ENCODE assay signal across 23 cellular contexts in the genomic region with DNA sequence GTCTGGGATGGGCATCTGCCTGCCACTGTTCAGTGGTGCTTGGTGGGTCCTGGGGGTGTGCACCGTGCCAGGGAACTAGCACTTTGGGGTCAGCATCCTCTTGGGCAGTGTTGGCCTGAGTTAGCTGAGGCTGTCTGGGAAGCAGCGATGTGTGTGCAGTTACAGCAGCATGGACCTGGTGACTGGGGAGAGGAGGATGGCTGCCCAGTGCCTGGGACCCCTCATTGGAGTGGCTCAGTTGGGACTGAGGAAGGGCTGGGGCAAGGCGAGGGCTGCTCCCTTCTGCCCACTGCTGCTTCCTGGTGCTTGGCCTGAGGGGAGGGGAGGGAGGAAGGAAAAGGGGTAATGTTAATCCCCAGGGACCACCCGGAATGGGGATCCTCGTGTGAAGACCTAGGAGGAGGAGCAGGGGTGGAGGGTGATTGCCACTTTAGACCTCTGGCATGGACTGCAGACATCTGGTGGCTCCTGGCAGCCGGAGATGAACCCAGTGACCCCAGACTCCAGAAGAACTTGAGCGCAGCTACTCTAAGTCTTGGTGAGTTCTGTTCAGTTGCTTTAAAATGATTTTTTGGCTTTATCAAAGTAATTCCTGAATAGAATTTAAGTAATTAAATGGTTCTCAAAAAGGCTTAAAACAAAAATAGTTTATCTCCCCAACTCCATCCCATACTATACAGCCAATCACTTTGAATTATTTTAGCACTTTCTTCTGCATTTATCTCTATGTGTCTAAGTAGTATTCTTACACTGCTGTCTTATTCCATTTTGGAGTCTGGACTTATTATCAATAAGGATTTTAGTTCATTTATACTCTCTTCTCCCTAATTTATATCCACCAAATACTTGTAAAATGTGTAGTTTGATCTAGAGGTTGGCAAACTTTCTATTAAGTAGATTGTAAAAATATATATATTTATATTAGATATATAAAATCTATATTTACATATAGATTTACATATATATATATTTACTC. TPM values are rescaled to one million over a fixed set of nuclear protein-coding genes. Genes with fewer than 3 reads are reported as not detected.
A peak's percentile ranks its signal among the peaks of the same experiment; 100 is the strongest.
DNase-seq lines count a peak whose midpoint lies in the region; ATAC-seq, FAIRE-seq and TF ChIP-seq lines count a peak whose summit lies in the region.
"Had no signal": no experiment of that assay in that cellular context is flagged by ENCODE, and none has a peak within 500 bp of the region (broad histone marks: within the 10 kb centered on the region; RNA-seq: fewer than 3 reads in every experiment).

No MANE protein-coding gene starts in this region.

- H3K4me3 ChIP-seq in lower lobe of right lung, result no peak overlapping the region
- H3K4me3 ChIP-seq in spleen, result no peak overlapping the region
- H3K4me3 ChIP-seq in GM23338, result no peak overlapping the region

- H3K4me1 Mint-ChIP-seq in GM23338, result peaks cover 34% of the 10 kb centered on the region
- H3K4me1 Mint-ChIP-seq: B cell had no signal

- DNase-seq in activated CD4-positive, CD25-positive, alpha-beta regulatory T cell treated with anti-CD3 and anti-CD28 coated beads, Interleukin-2, amount 50 U/mL, for 72 hours, result peak; percentile 3
- no peak for DNase-seq in activated CD4-positive, CD25-positive, alpha-beta regulatory T cell (lab: John Stamatoyannopoulos, UW)
- peak; percentile 6 for DNase-seq in activated CD8-positive, alpha-beta memory T cell treated with anti-CD3 and anti-CD28 coated beads, Interleukin-2, amount 50 U/mL, for 4 hours
- DNase-seq in lower lobe of right lung (peak; percentile 20), spleen (peak; percentile 30), GM23338 (ENCODE audit: low spot score) (no peak), frontal cortex (ENCODE audit: low spot score in 2 of 2) (no peak)
- DNase-seq: cerebellar nuclear complex, hippocampal formation, KBM-7, NCI-H1048, NCI-H2081 treated with DMSO at 0.1 percent for 48 hours, NCI-H524 treated with DMSO at 0.1 percent for 48 hours, SIG-M5, T-helper 1 cell had no signal

- peaks cover 11% of the 10 kb centered on the region for H4K20me1 ChIP-seq in GM23338 (replicated peaks; ENCODE audit: insufficient read depth)

- H3K36me3 ChIP-seq in lower lobe of right lung (peaks cover 5% of the 10 kb centered on the region), spleen (peaks cover 0 to 24% (median 5%) of the 10 kb centered on the region in 6 donors), GM23338 (ENCODE audit: insufficient read depth) (no peaks in the 10 kb centered on the region)

- H3K27me3 ChIP-seq in lower lobe of right lung (ENCODE audit: low read depth), result no peaks in the 10 kb centered on the region
- H3K27me3 ChIP-seq in spleen (replicated peaks in 1 of 7), result no peaks in the 10 kb centered on the region
- no peaks in the 10 kb centered on the region for H3K27me3 ChIP-seq in GM23338 (ENCODE audit: insufficient read depth)

- intact Hi-C loops in lower lobe of right lung (cut with DNase I) (no loop called here), spleen (cut with DNase I; ENCODE audit: low total_unique reads) (no loop called here)

- H2AFZ ChIP-seq in GM23338, result no peak overlapping the region
- H2AFZ ChIP-seq: parathyroid adenoma had no signal

- FAIRE-seq in frontal cortex (lab: Jason Lieb, UNC), result no peak
- FAIRE-seq: D721Med, endometrium, GM19239, H54 had no signal

- peaks cover 13% of the 10 kb centered on the region for H3K27me3 Mint-ChIP-seq in GM23338 (ENCODE audit: insufficient read depth, low read depth, poor library complexity)
- H3K27me3 Mint-ChIP-seq: B cell had no signal

- H3K4me1 ChIP-seq in lower lobe of right lung (peaks cover 3% of the 10 kb centered on the region), spleen (no peaks in the 10 kb centered on the region), GM23338 (ENCODE audit: insufficient read depth) (peaks cover 4% of the 10 kb centered on the region; the same call in 1 of the 2 replicates)
- H3K4me1 ChIP-seq: parathyroid adenoma had no signal

- H3K9me2 ChIP-seq in GM23338 (ENCODE audit: insufficient read depth), result no peaks in the 10 kb centered on the region

- H3F3A ChIP-seq in GM23338 (replicated peaks; ENCODE audit: low read depth), result 0 out of 2 replicates have a peak, but pooled peaks cover 2% of the 10 kb centered on the region

- ATAC-seq in lower lobe of right lung (no peak), GM23338 (no peak), GM18861 (IDR thresholded peaks at IDR 0.05; ENCODE audit: unreplicated experiment) (no peak)

- no peak overlapping the region for H3K4me3 Mint-ChIP-seq in GM23338
- H3K4me3 Mint-ChIP-seq: B cell had no signal

- TF ChIP-seq CTCF in lower lobe of right lung (IDR thresholded peaks at IDR 0.05), result no peak
- no peak for TF ChIP-seq CTCF in spleen (IDR thresholded peaks at IDR 0.05 in 8 of 11, conservative IDR thresholded peaks at IDR 0.05 in 3 of 11)
- no peak for TF ChIP-seq CTCF in GM23338 (conservative IDR thresholded peaks at IDR 0.05; ENCODE audit: low read depth in 2 of 2)

- H3K4me2 ChIP-seq in GM23338, result no peak overlapping the region

- peaks cover 3% of the 10 kb centered on the region for H3K36me3 Mint-ChIP-seq in GM23338 (ENCODE audit: low read depth)

- H3K9me3 ChIP-seq in lower lobe of right lung (no peaks in the 10 kb centered on the region), spleen (no peaks in the 10 kb centered on the region)

- H3K27ac Mint-ChIP-seq in GM23338, result no peak overlapping the region
- H3K27ac Mint-ChIP-seq: B cell had no signal

- H3K79me2 ChIP-seq in GM23338 (replicated peaks; ENCODE audit: insufficient read depth), result peaks cover 3% of the 10 kb centered on the region; the same call in 1 of the 2 replicates
- H3K79me2 ChIP-seq: parathyroid adenoma had no signal

- H3K27ac ChIP-seq in lower lobe of right lung (no peak overlapping the region), spleen (no peak overlapping the region), GM23338 (ENCODE audit: low read depth) (no peak overlapping the region)
- H3K27ac ChIP-seq: 22Rv1, parathyroid adenoma had no signal

- no peak for TF ChIP-seq POLR2A in spleen (IDR thresholded peaks at IDR 0.05)

- WGBS in spleen, 5 donors, result 78 to 84% (median 78%) methylated on average over 7 of the region's 7 CpGs

- no peaks in the 10 kb centered on the region for H3K9me3 Mint-ChIP-seq in GM23338

RNA-seq across cellular contexts. Expression of gene TMEM191C, which starts 15.4 kb away (rescaled TPM):
- 3.5 TPM for total RNA-seq in lower lobe of right lung
- 1 to 10 TPM in 6 of 7 donors, under 1 TPM in 1; 0.94 to 3.2 (median 2.3) TPM for total RNA-seq in spleen
- polyA plus RNA-seq in spleen, result 1 to 10 TPM; 4.0 to 6.6 (median 5.8) TPM
- 1.1 and 2.8 TPM in 2 replicates for total RNA-seq in GM23338 (2014; rRNA removed; shearing (Covaris generic))
- 2.5 and 6.1 TPM in 2 replicates for polyA plus RNA-seq in GM23338 (2016; fragmentation: Nextera tagmentation; extraction: Ambion mirVana)
- total RNA-seq in frontal cortex, result 2.4 TPM

RNA-seq across cellular contexts. Expression of gene HIC2, which starts 34.7 kb away (rescaled TPM):
- total RNA-seq in lower lobe of right lung (5.7 TPM), spleen (1 to 10 TPM; 5.0 to 7.6 (median 6.3) TPM), frontal cortex (6.1 TPM)
- polyA plus RNA-seq in spleen (1 to 10 TPM in 1 of 3 donors, under 1 TPM in 2; 0.67 to 2.5 (median 0.74) TPM), GM23338 (2016; fragmentation: Nextera tagmentation; extraction: Ambion mirVana) (7.7 and 8.0 TPM in 2 replicates)
- 28.0 and 34.0 TPM in 2 replicates for total RNA-seq in GM23338 (2014; rRNA removed; shearing (Covaris generic))

Comparison
In these comparisons a context has a peak if more than half of its experiments do, and no peak if none do; other contexts are left out.
1. DNase-seq: peak in activated CD4-positive, CD25-positive, alpha-beta regulatory T cell treated with anti-CD3 and anti-CD28 coated beads, Interleukin-2, amount 50 U/mL, for 72 hours (single experiment), activated CD8-positive, alpha-beta memory T cell treated with anti-CD3 and anti-CD28 coated beads, Interleukin-2, amount 50 U/mL, for 4 hours (single experiment), lower lobe of right lung (single experiment) and spleen (single experiment); none in activated CD4-positive, CD25-positive, alpha-beta regulatory T cell (0 of 4), GM23338 (single experiment) and frontal cortex (0 of 2).